Comparison of ENCODE assay signal across 21 cellular contexts in genomic region chr11:106137061-106137460, GRCh38. TPM values are rescaled to one million over a fixed set of nuclear protein-coding genes. Genes with fewer than 3 reads are reported as not detected.
DNase-seq lines count a peak whose midpoint lies in the region; ATAC-seq, FAIRE-seq and TF ChIP-seq lines count a peak whose summit lies in the region.
"Had no signal": no experiment of that assay in that cellular context is flagged by ENCODE, and none has a peak within 500 bp of the region (broad histone marks: within the 10 kb centered on the region; RNA-seq: fewer than 3 reads in every experiment).

No MANE protein-coding gene starts in this region.

- ATAC-seq in GM18858 (IDR thresholded peaks at IDR 0.05; ENCODE audit: unreplicated experiment) (no peak), GM18907 (IDR thresholded peaks at IDR 0.05; ENCODE audit: unreplicated experiment) (no peak)
- ATAC-seq: A549, HCT116 had no signal

- H3K27me3 Mint-ChIP-seq in Calu3 (ENCODE audit: unreplicated experiment), result no peaks in the 10 kb centered on the region

- H3K4me3 ChIP-seq in bronchial epithelial cell (ENCODE audit: low read depth, low read length), result no peak overlapping the region
- H3K4me3 ChIP-seq: A549, BLaER1, GM23248, SK-N-MC had no signal

- CTCF ChIA-PET in Calu3 (lab: Charles Lee), result no interaction called here

- peak; percentile 57 for DNase-seq in ELR (ENCODE audit: low read depth)
- peak; percentile 5 for DNase-seq in RKO (ENCODE audit: low spot score)
- DNase-seq in bronchial epithelial cell (ENCODE audit: low read depth), result peak; percentile 52
- DNase-seq in iris pigment epithelial cell (ENCODE audit: low read depth), result peak; percentile 53
- DNase-seq in GM03348 (ENCODE audit: low spot score), result no peak
- no peak for DNase-seq in Calu3
- DNase-seq: CD4-positive, alpha-beta memory T cell; GM23248; NCI-H1105 treated with DMSO at 0.1 percent for 48 hours; NCI-H1694; NCI-H2081 treated with DMSO at 0.1 percent for 48 hours; SHP77 had no signal

- H3K27me3 ChIP-seq in bronchial epithelial cell (ENCODE audit: control insufficient read depth, insufficient read depth, low read length), result no peaks in the 10 kb centered on the region
- H3K27me3 ChIP-seq: BLaER1 had no signal

- H3K36me3 ChIP-seq in bronchial epithelial cell (ENCODE audit: control insufficient read depth, insufficient read depth, low read length), result no peaks in the 10 kb centered on the region
- H3K36me3 ChIP-seq: BLaER1 had no signal

- no TSS peak for BruUV-seq in Calu3 (replicated peaks; lab: Mats Ljungman, UMichigan)

- FAIRE-seq in bronchial epithelial cell (lab: Jason Lieb, UNC), result no peak
- FAIRE-seq: A549, GM12892, GM18507, RCC 7860 had no signal

- no peak overlapping the region for H3K4me3 Mint-ChIP-seq in Calu3 (ENCODE audit: low read depth, unreplicated experiment)
- H3K4me3 Mint-ChIP-seq: CD4-positive, alpha-beta memory T cell had no signal

- no peak overlapping the region for H3K27ac Mint-ChIP-seq in Calu3 (ENCODE audit: unreplicated experiment)
- H3K27ac Mint-ChIP-seq: CD4-positive, alpha-beta memory T cell had no signal

- H3K9me3 Mint-ChIP-seq in Calu3 (ENCODE audit: low read depth, unreplicated experiment), result peaks cover 2% of the 10 kb centered on the region
- H3K9me3 Mint-ChIP-seq: CD4-positive, alpha-beta memory T cell had no signal

- no peaks in the 10 kb centered on the region for H3K4me1 Mint-ChIP-seq in Calu3 (ENCODE audit: low read depth, unreplicated experiment)
- H3K4me1 Mint-ChIP-seq: CD4-positive, alpha-beta memory T cell had no signal

- H3K36me3 Mint-ChIP-seq in Calu3 (ENCODE audit: insufficient read depth, unreplicated experiment), result no peaks in the 10 kb centered on the region
- H3K36me3 Mint-ChIP-seq: CD4-positive, alpha-beta memory T cell had no signal

- no peak for TF ChIP-seq CTCF in bronchial epithelial cell (IDR thresholded peaks at IDR 0.05; ENCODE audit: insufficient read depth, low read length, severe bottlenecking)
- TF ChIP-seq CTCF in Calu3 (IDR thresholded peaks at IDR 0.05; ENCODE audit: unreplicated experiment), result no peak

- intact Hi-C loops in Calu3 (cut with micrococcal nuclease; ENCODE audit: unreplicated experiment), result no loop called here

RNA-seq across cellular contexts. Expression of gene AASDHPPT, which starts 59.6 kb away (rescaled TPM):
- total RNA-seq in bronchial epithelial cell (48.4 and 53.9 TPM in 2 replicates), Calu3 (2022) (24.9 and 30.7 TPM in 2 replicates)

RNA-seq across cellular contexts. Expression of gene KBTBD3, which starts 59.9 kb away (rescaled TPM):
- total RNA-seq in bronchial epithelial cell (2.4 and 5.8 TPM in 2 replicates), Calu3 (2022) (5.0 and 7.1 TPM in 2 replicates)

Comparison
In these comparisons a context has a peak if more than half of its experiments do, and no peak if none do; other contexts are left out.
1. DNase-seq: peak in ELR (single experiment), RKO (single experiment), bronchial epithelial cell (single experiment) and iris pigment epithelial cell (single experiment); none in GM03348 (single experiment) and Calu3 (single experiment).